Comparison of ENCODE assay signal across 8 cellular contexts in the genomic region with DNA sequence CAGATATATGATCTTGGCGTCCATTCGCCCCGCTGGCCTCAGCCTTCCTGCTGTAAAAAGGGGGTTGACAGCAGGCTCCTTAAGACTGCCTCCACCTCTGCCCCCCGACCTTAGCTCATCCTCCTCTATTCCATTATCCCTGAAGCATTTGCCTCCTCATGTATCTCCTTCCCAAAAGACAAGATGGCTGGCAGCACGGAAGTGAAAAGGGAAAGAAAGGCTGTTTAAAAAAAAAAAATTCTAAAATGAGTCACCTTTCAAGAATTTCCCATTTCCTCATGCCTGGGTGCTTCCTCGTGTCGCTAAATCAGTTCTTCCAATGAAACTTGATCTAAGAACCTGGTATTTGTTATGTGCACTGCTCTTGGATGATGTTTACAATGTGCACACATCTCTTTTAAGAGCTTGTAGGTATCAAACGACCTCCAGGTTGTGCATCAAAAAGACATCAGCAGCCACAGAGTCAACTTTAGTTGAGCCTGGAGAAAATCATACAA. TPM values are rescaled to one million over a fixed set of nuclear protein-coding genes. Genes with fewer than 3 reads are reported as not detected.
DNase-seq lines count a peak whose midpoint lies in the region; ATAC-seq, FAIRE-seq and TF ChIP-seq lines count a peak whose summit lies in the region.

No MANE protein-coding gene starts in this region.

- H3K27me3 Mint-ChIP-seq in chondrocyte (ENCODE audit: low read depth), result no peaks in the 10 kb centered on the region
- no peaks in the 10 kb centered on the region for H3K27me3 Mint-ChIP-seq in memory B cell

- H3K36me3 Mint-ChIP-seq in chondrocyte (ENCODE audit: low read depth), result peaks cover 7% of the 10 kb centered on the region
- H3K36me3 Mint-ChIP-seq in memory B cell, result peaks cover 2% of the 10 kb centered on the region

- ATAC-seq in memory B cell (ENCODE audit: low read depth) (no peak), HG02642 (IDR thresholded peaks at IDR 0.05; ENCODE audit: poor library complexity, unreplicated experiment) (no peak), HG02840 (IDR thresholded peaks at IDR 0.05; ENCODE audit: low FRiP score, unreplicated experiment) (no peak)

- H3K27ac ChIP-seq in cardiac muscle cell, result no peak overlapping the region

- H3K27me3 ChIP-seq in cardiac muscle cell, result no peaks in the 10 kb centered on the region

- H3K9me3 Mint-ChIP-seq in chondrocyte (ENCODE audit: low read depth) (peaks cover 4% of the 10 kb centered on the region), memory B cell (no peaks in the 10 kb centered on the region)

- H3K9me3 ChIP-seq in cardiac muscle cell (ENCODE audit: low read depth), result no peaks in the 10 kb centered on the region

- H3K4me3 ChIP-seq in cardiac muscle cell, result peak overlapping the region; percentile 92

- intact Hi-C loops in cardiac septum (cut with DNase I), result loop anchor here (2.0 kb wide), 1 partner anchor 41 kb away; the partner anchor contains the start of gene PLEKHA8

- peak in 1 of 2 donors; percentile 89 for DNase-seq in cardiac muscle cell (ENCODE audit: low read depth in 1 of 2, low spot score in 1 of 2)
- DNase-seq in cardiac septum (ENCODE audit: low spot score), result no peak
- DNase-seq in NCI-H69 (lab: John Stamatoyannopoulos, UW), result peak; percentile 90
- DNase-seq in chondrocyte (ENCODE audit: low spot score), result no peak
- no peak for DNase-seq in memory B cell (ENCODE audit: low spot score in 2 of 2)
- DNase-seq in urothelium cell line (ENCODE audit: low spot score), result peak; percentile 84

- no peak for FAIRE-seq in urothelium cell line (lab: Jason Lieb, UNC)

- TF ChIP-seq CTCF in cardiac muscle cell (IDR thresholded peaks at IDR 0.05; ENCODE audit: low read depth, low read length), result no peak
- no peak for TF ChIP-seq CTCF in chondrocyte (IDR thresholded peaks at IDR 0.05)

- H3K27ac Mint-ChIP-seq in chondrocyte (ENCODE audit: unreplicated experiment) (peak overlapping the region; percentile 100), memory B cell (peak overlapping the region; percentile 86)

- H3K4me1 Mint-ChIP-seq in chondrocyte (ENCODE audit: low read depth), result peaks cover 34% of the 10 kb centered on the region
- H3K4me1 Mint-ChIP-seq in memory B cell, result peaks cover 28% of the 10 kb centered on the region

- no peaks in the 10 kb centered on the region for H3K4me1 ChIP-seq in cardiac muscle cell (ENCODE audit: low read depth)

- no peaks in the 10 kb centered on the region for H3K36me3 ChIP-seq in cardiac muscle cell

- H3K4me3 Mint-ChIP-seq in chondrocyte (ENCODE audit: unreplicated experiment) (peak overlapping the region; percentile 89), memory B cell (peak overlapping the region; percentile 87)

RNA-seq across cellular contexts. Expression of gene SCRN1, which starts 1.7 kb away (rescaled TPM):
- total RNA-seq in cardiac muscle cell (35.7 and 48.2 TPM in 2 replicates), cardiac septum (30.4 TPM), chondrocyte (111 to 129 TPM (median 129 TPM) in 3 replicates)
- polyA plus RNA-seq in cardiac muscle cell, result 34.3 and 44.4 TPM in 2 replicates

RNA-seq across cellular contexts. Expression of gene FKBP14, which starts 38.6 kb away (rescaled TPM):
- total RNA-seq in cardiac muscle cell (8.1 and 15.3 TPM in 2 replicates), cardiac septum (13.8 TPM), chondrocyte (72.1 to 103 TPM (median 74.7 TPM) in 3 replicates)
- 17.4 and 29.6 TPM in 2 replicates for polyA plus RNA-seq in cardiac muscle cell

RNA-seq across cellular contexts. Expression of gene PLEKHA8, which starts 40.3 kb away (rescaled TPM):
- 15.9 and 25.9 TPM in 2 replicates for total RNA-seq in cardiac muscle cell
- 16.8 and 23.2 TPM in 2 replicates for polyA plus RNA-seq in cardiac muscle cell
- total RNA-seq in cardiac septum, result 5.7 TPM
- 17.7 to 20.3 TPM (median 17.7 TPM) in 3 replicates for total RNA-seq in chondrocyte

Comparison
In these comparisons a context has a peak if more than half of its experiments do, and no peak if none do; other contexts are left out.
1. DNase-seq: peak in NCI-H69 (single experiment) and urothelium cell line (single experiment); none in cardiac septum (single experiment), chondrocyte (single experiment) and memory B cell (0 of 2).